In genomic region chr1:248873993-248874671, GRCh38 we compare ENCODE assay signal across 8 cellular contexts. TPM values are rescaled to one million over a fixed set of nuclear protein-coding genes. Genes with fewer than 3 reads are reported as not detected.
DNase-seq lines count a peak whose midpoint lies in the region; TF ChIP-seq lines count a peak whose summit lies in the region.

No MANE protein-coding gene starts in this region.

- no peaks in the 10 kb centered on the region for H3K36me3 ChIP-seq in DOHH2 (ENCODE audit: control insufficient read depth, low read length)
- no peaks in the 10 kb centered on the region for H3K36me3 ChIP-seq in SK-N-SH (replicated peaks in 1 of 2; ENCODE audit: control insufficient read depth in 1 of 2, insufficient read depth in 2 of 2, low read length in 1 of 2)
- no peaks in the 10 kb centered on the region for H3K36me3 ChIP-seq in cardiac muscle cell
- no peaks in the 10 kb centered on the region for H3K36me3 ChIP-seq in trophoblast cell (ENCODE audit: control insufficient read depth in 1 of 2, insufficient read depth in 2 of 2, low read length in 2 of 2)
- no peaks in the 10 kb centered on the region for H3K36me3 ChIP-seq in thyroid gland

- H3K4me3 ChIP-seq in DOHH2 (ENCODE audit: low read length) (peak overlapping the region; percentile 79), HFF-Myc (replicated peaks; ENCODE audit: low read depth, low read length) (peak overlapping the region; percentile 68), SK-N-SH (ENCODE audit: low read depth in 2 of 2, low read length in 1 of 2) (peak overlapping the region; percentile 77 to 99), cardiac muscle cell (peak overlapping the region; percentile 44), trophoblast cell (ENCODE audit: low read depth, low read length) (peak overlapping the region; percentile 70), thyroid gland (replicated peaks in 1 of 3) (peak overlapping the region in 2 of 3 donors; percentile 13 to 47)

- no peaks in the 10 kb centered on the region for H3K36me3 Mint-ChIP-seq in activated naive CD4-positive, alpha-beta T cell treated with anti-CD3 and anti-CD28 coated beads, Interleukin-2, amount 50 U/mL, for 24 hours

- H3K14ac ChIP-seq in trophoblast cell (ENCODE audit: low read length): no peak overlapping the region

- H3K9me3 Mint-ChIP-seq in activated naive CD4-positive, alpha-beta T cell treated with anti-CD3 and anti-CD28 coated beads, Interleukin-2, amount 50 U/mL, for 24 hours: no peaks in the 10 kb centered on the region

- peak overlapping the region; percentile 99 for H3K27ac Mint-ChIP-seq in activated naive CD4-positive, alpha-beta T cell treated with anti-CD3 and anti-CD28 coated beads, Interleukin-2, amount 50 U/mL, for 24 hours

- H3K4me3 Mint-ChIP-seq in activated naive CD4-positive, alpha-beta T cell treated with anti-CD3 and anti-CD28 coated beads, Interleukin-2, amount 50 U/mL, for 24 hours: peak overlapping the region; percentile 94

- no peak for TF ChIP-seq CTCF in DOHH2 (IDR thresholded peaks at IDR 0.05; ENCODE audit: low read depth, low read length, poor library complexity, severe bottlenecking)
- TF ChIP-seq CTCF in HFF-Myc (IDR thresholded peaks at IDR 0.05; ENCODE audit: low read depth, low read length, missing control alignments): no peak
- TF ChIP-seq CTCF in SK-N-SH (IDR thresholded peaks at IDR 0.05): no peak
- TF ChIP-seq CTCF in cardiac muscle cell (IDR thresholded peaks at IDR 0.05; ENCODE audit: low read depth, low read length): no peak
- TF ChIP-seq CTCF in thyroid gland (IDR thresholded peaks at IDR 0.05): peak in 1 of 6 experiments; percentile 15

- no peak overlapping the region for H3K18ac ChIP-seq in trophoblast cell (ENCODE audit: low read length)

- DNase-seq in HFF-Myc (ENCODE audit: extremely low read depth, low read depth) (peak; percentile 72), MV-4-11 (lab: John Stamatoyannopoulos, UW) (peak; percentile 95), SK-N-SH (peak; percentile 67), cardiac muscle cell (ENCODE audit: low read depth in 1 of 2, low spot score in 1 of 2) (peak in 1 of 2 donors; percentile 79), trophoblast cell (peak; percentile 90 to 97), thyroid gland (peak; percentile 70 to 73)

- no peak overlapping the region for H3K23ac ChIP-seq in trophoblast cell (ENCODE audit: low read length)

- peaks cover 4% of the 10 kb centered on the region for H3K79me1 ChIP-seq in trophoblast cell (ENCODE audit: low read length)

- no peak overlapping the region for H2BK120ac ChIP-seq in trophoblast cell (ENCODE audit: insufficient read depth, low read length, poor library complexity)

- H3K4me1 Mint-ChIP-seq in activated naive CD4-positive, alpha-beta T cell treated with anti-CD3 and anti-CD28 coated beads, Interleukin-2, amount 50 U/mL, for 24 hours: peaks cover 34% of the 10 kb centered on the region

- no peaks in the 10 kb centered on the region for H3K27me3 ChIP-seq in DOHH2 (ENCODE audit: control insufficient read depth, low read length)
- H3K27me3 ChIP-seq in SK-N-SH (ENCODE audit: insufficient read depth): no peaks in the 10 kb centered on the region
- no peaks in the 10 kb centered on the region for H3K27me3 ChIP-seq in cardiac muscle cell
- no peaks in the 10 kb centered on the region for H3K27me3 ChIP-seq in trophoblast cell (ENCODE audit: insufficient read depth, low read length)
- H3K27me3 ChIP-seq in thyroid gland: no peaks in the 10 kb centered on the region

- H3F3A ChIP-seq in DOHH2 (ENCODE audit: control insufficient read depth, insufficient read depth): peaks cover 25% of the 10 kb centered on the region
- H3F3A ChIP-seq in SK-N-SH (replicated peaks; ENCODE audit: insufficient read depth): peaks cover 35% of the 10 kb centered on the region

- H2AFZ ChIP-seq in SK-N-SH (ENCODE audit: low read depth) (no peak overlapping the region), trophoblast cell (ENCODE audit: insufficient read depth, low read length, poor library complexity) (no peak overlapping the region)

- H3K4ac ChIP-seq in trophoblast cell (ENCODE audit: low read depth, low read length): no peak overlapping the region

- CTCF ChIA-PET in SK-N-SH (lab: Yijun Ruan, JAX): interaction anchor here (0.8 to 4.3 kb wide), 6 partner anchors 8 to 52 kb away, joined by 3 to 19 read pairs (median 5); partner anchors contain the start of genes PGBD2 and ZNF692

- H3K9ac ChIP-seq in SK-N-SH (peak overlapping the region; percentile 97; the same call in 1 of the 2 replicates), trophoblast cell (ENCODE audit: low read length) (peak overlapping the region; percentile 28)

- TF ChIP-seq EP300 in SK-N-SH (IDR thresholded peaks at IDR 0.05; ENCODE audit: borderline replicate concordance in 1 of 2, low read depth in 1 of 2, low read length in 1 of 2): no peak

- H3K79me2 ChIP-seq in DOHH2 (ENCODE audit: control insufficient read depth, low read length) (no peaks in the 10 kb centered on the region), SK-N-SH (ENCODE audit: insufficient read depth) (no peaks in the 10 kb centered on the region), trophoblast cell (ENCODE audit: control insufficient read depth, insufficient read depth, low read length, poor library complexity) (no peaks in the 10 kb centered on the region)

- no peak for TF ChIP-seq POLR2A in thyroid gland (IDR thresholded peaks at IDR 0.05)

- intact Hi-C loops in thyroid gland (cut with DNase I): no loop called here

- peak overlapping the region; percentile 48 for H3K27ac ChIP-seq in DOHH2 (ENCODE audit: low read depth, low read length)
- peak overlapping the region; percentile 86 to 99 for H3K27ac ChIP-seq in SK-N-SH (ENCODE audit: low read depth in 2 of 2, low read length in 1 of 2)
- H3K27ac ChIP-seq in cardiac muscle cell: peak overlapping the region; percentile 94
- H3K27ac ChIP-seq in trophoblast cell (ENCODE audit: low read depth, low read length): peak overlapping the region; percentile 27
- peak overlapping the region; percentile 97 to 100 (median 99) for H3K27ac ChIP-seq in thyroid gland

- no peak overlapping the region for H4K91ac ChIP-seq in trophoblast cell (ENCODE audit: low read depth, low read length)

- no peak overlapping the region for H4K12ac ChIP-seq in trophoblast cell (ENCODE audit: low read depth, low read length)

- 3% methylated on average over 23 of the region's 24 CpGs for WGBS in SK-N-SH (ENCODE audit: low lambda C conversion rate)
- WGBS in trophoblast cell (ENCODE audit: extremely low coverage, insufficient coverage, insufficient read length): no CpG with 5 or more reads among the region's 24 CpGs
- 6 to 8% methylated on average over 23 to 24 of the region's 24 CpGs for WGBS in thyroid gland, 2 donors

- no peaks in the 10 kb centered on the region for H3K9me3 ChIP-seq in DOHH2 (ENCODE audit: control insufficient read depth, insufficient read depth, low read length)
- no peaks in the 10 kb centered on the region for H3K9me3 ChIP-seq in SK-N-SH
- H3K9me3 ChIP-seq in cardiac muscle cell (ENCODE audit: low read depth): no peaks in the 10 kb centered on the region
- no peaks in the 10 kb centered on the region for H3K9me3 ChIP-seq in trophoblast cell (ENCODE audit: insufficient read depth, low read depth, low read length)
- no peaks in the 10 kb centered on the region for H3K9me3 ChIP-seq in thyroid gland

- peaks cover 3% of the 10 kb centered on the region for H3K27me3 Mint-ChIP-seq in activated naive CD4-positive, alpha-beta T cell treated with anti-CD3 and anti-CD28 coated beads, Interleukin-2, amount 50 U/mL, for 24 hours

- H3K4me2 ChIP-seq in DOHH2 (ENCODE audit: low read length) (peak overlapping the region; percentile 85), SK-N-SH (peak overlapping the region; percentile 95; the same call in 1 of the 2 replicates), trophoblast cell (ENCODE audit: low read length) (peak overlapping the region; percentile 73)

- no peak overlapping the region for H2AK5ac ChIP-seq in trophoblast cell (ENCODE audit: low read length)

- H2BK5ac ChIP-seq in trophoblast cell (ENCODE audit: low read depth, low read length, poor library complexity): no peak overlapping the region

- TF ChIP-seq RAD21 in SK-N-SH (IDR thresholded peaks at IDR 0.05; ENCODE audit: low read length): no peak

- H4K20me1 ChIP-seq in DOHH2 (ENCODE audit: control insufficient read depth, insufficient read depth, low read depth, low read length) (no peaks in the 10 kb centered on the region), SK-N-SH (ENCODE audit: insufficient read depth) (no peaks in the 10 kb centered on the region; the same call in 1 of the 2 replicates)

- no peaks in the 10 kb centered on the region for H3K9me2 ChIP-seq in DOHH2 (replicated peaks; ENCODE audit: control insufficient read depth, low read length)
- H3K9me2 ChIP-seq in SK-N-SH: no peaks in the 10 kb centered on the region

- H4K8ac ChIP-seq in trophoblast cell (ENCODE audit: low read depth, low read length): no peak overlapping the region

- H2BK12ac ChIP-seq in trophoblast cell (ENCODE audit: low read length): no peak overlapping the region

- peaks cover 19% of the 10 kb centered on the region for H3K4me1 ChIP-seq in DOHH2 (ENCODE audit: control insufficient read depth, low read length)
- peaks cover 0 to 5% of the 10 kb centered on the region in 2 experiments; a peak in 2 of 4 replicates for H3K4me1 ChIP-seq in SK-N-SH (ENCODE audit: control insufficient read depth in 1 of 2, insufficient read depth in 2 of 2, low read depth in 1 of 2, low read length in 1 of 2)
- no peaks in the 10 kb centered on the region for H3K4me1 ChIP-seq in cardiac muscle cell (ENCODE audit: low read depth)
- peaks cover 0 to 3% of the 10 kb centered on the region in 2 experiments for H3K4me1 ChIP-seq in trophoblast cell (ENCODE audit: control insufficient read depth in 1 of 2, insufficient read depth in 2 of 2, low read length in 2 of 2)
- H3K4me1 ChIP-seq in thyroid gland: peaks cover 0 to 9% of the 10 kb centered on the region in 2 donors

- POLR2A ChIA-PET in SK-N-SH (lab: Yijun Ruan, JAX): interaction anchor here (1.2 to 3.1 kb wide), 4 partner anchors 11 to 48 kb away, joined by 3 to 18 read pairs (median 7); partner anchors contain the start of genes SH3BP5L, ZNF672 and ZNF692

RNA-seq across cellular contexts. Expression of gene ZNF692, which starts 15.2 kb away (rescaled TPM):
- polyA plus RNA-seq in SK-N-SH (2012; rRNA removed) (47.0 and 62.9 TPM in 2 replicates), cardiac muscle cell (98.9 and 109 TPM in 2 replicates)
- 8.9 and 14.8 TPM in 2 replicates for polyA plus RNA-seq in SK-N-SH (2012; cell fraction: cytosol; rRNA removed)
- 466 and 588 TPM in 2 replicates for polyA plus RNA-seq in SK-N-SH (2012; cell fraction: nucleus; rRNA removed)
- total RNA-seq in cardiac muscle cell (101 and 128 TPM in 2 replicates), thyroid gland (10 to 100 TPM; 17.2 to 59.7 (median 34.1) TPM)
- 23.6 and 24.7 TPM in 2 replicates for polyA plus RNA-seq in trophoblast cell (2013)

RNA-seq across cellular contexts. Expression of gene PGBD2, which starts 31.9 kb away (rescaled TPM):
- polyA plus RNA-seq in SK-N-SH (2012; rRNA removed) (6.4 and 9.9 TPM in 2 replicates), cardiac muscle cell (4.8 and 5.8 TPM in 2 replicates)
- 6.4 and 7.2 TPM in 2 replicates for polyA plus RNA-seq in SK-N-SH (2012; cell fraction: cytosol; rRNA removed)
- 18.4 and 20.4 TPM in 2 replicates for polyA plus RNA-seq in SK-N-SH (2012; cell fraction: nucleus; rRNA removed)
- total RNA-seq in cardiac muscle cell (4.0 and 8.0 TPM in 2 replicates), thyroid gland (10 to 100 TPM; 10.0 to 20.3 (median 14.4) TPM)
- polyA plus RNA-seq in trophoblast cell (2013): 4.0 and 4.3 TPM in 2 replicates

RNA-seq across cellular contexts. Expression of gene ZNF672, which starts 36.1 kb away (rescaled TPM):
- polyA plus RNA-seq in SK-N-SH (2012; rRNA removed) (14.2 and 16.0 TPM in 2 replicates), cardiac muscle cell (56.1 and 59.2 TPM in 2 replicates)
- polyA plus RNA-seq in SK-N-SH (2012; cell fraction: cytosol; rRNA removed): 9.0 and 12.7 TPM in 2 replicates
- polyA plus RNA-seq in SK-N-SH (2012; cell fraction: nucleus; rRNA removed): 24.5 and 34.1 TPM in 2 replicates
- total RNA-seq in cardiac muscle cell (66.3 and 72.5 TPM in 2 replicates), thyroid gland (10 to 100 TPM; 43.5 to 82.2 (median 53.7) TPM)
- 40.2 and 42.1 TPM in 2 replicates for polyA plus RNA-seq in trophoblast cell (2013)

RNA-seq across cellular contexts. Expression of gene SH3BP5L, which starts 48.4 kb away (rescaled TPM):
- polyA plus RNA-seq in SK-N-SH (2012; rRNA removed): 32.1 and 37.3 TPM in 2 replicates
- polyA plus RNA-seq in SK-N-SH (2012; cell fraction: cytosol; rRNA removed): 16.7 and 25.0 TPM in 2 replicates
- 57.5 and 58.1 TPM in 2 replicates for polyA plus RNA-seq in SK-N-SH (2012; cell fraction: nucleus; rRNA removed)
- total RNA-seq in cardiac muscle cell: 34.8 and 39.7 TPM in 2 replicates
- 11.0 and 14.1 TPM in 2 replicates for polyA plus RNA-seq in cardiac muscle cell
- 21.2 and 22.7 TPM in 2 replicates for polyA plus RNA-seq in trophoblast cell (2013)
- total RNA-seq in thyroid gland: 10 to 100 TPM; 25.2 to 32.0 (median 30.0) TPM

Comparison
In these comparisons a context has a peak if more than half of its experiments do, and no peak if none do; other contexts are left out.
1. H3K27ac ChIP-seq: peak in every context shown above with its lines; median percentile 99 in thyroid gland; 94 in cardiac muscle cell; 92 in SK-N-SH; 48 in DOHH2; 27 in trophoblast cell.
2. H3K4me3 ChIP-seq: peak in every context shown above with its lines; median percentile 88 in SK-N-SH; 79 in DOHH2; 70 in trophoblast cell; 68 in HFF-Myc; 44 in cardiac muscle cell; 30 in thyroid gland.